ENCODE assay signal across 34 cellular contexts in genomic region chr14:100671906-100672305, GRCh38. TPM values are rescaled to one million over a fixed set of nuclear protein-coding genes. Genes with fewer than 3 reads are reported as not detected.
"Had no signal": no experiment of that assay in that cellular context is flagged by ENCODE, and none has a peak within 500 bp of the region (broad histone marks: within the 10 kb centered on the region; RNA-seq: fewer than 3 reads in every experiment).

No MANE protein-coding gene starts in this region.

- H3K9me3 Mint-ChIP-seq: activated B cell treated with CpG ODN at 0.5 μM for 24 hours; activated CD8-positive, alpha-beta T cell treated with anti-CD3 and anti-CD28 coated beads for 36 hours; activated T-cell treated with anti-CD3 and anti-CD28 coated beads, Interleukin-2, amount 50 U/mL, for 4 hours; activated T-helper 17 cell treated with anti-CD3 and anti-CD28 coated beads, Interleukin-2, amount 50 U/mL, for 72 hours; effector memory CD8-positive, alpha-beta T cell; T-helper 2 cell treated with Interferon-gamma antibody and Interleukin-4, amounts not matched to agents 5 μg/mL and 100 μg/mL, for 36 hours had no signal

- H3K27ac ChIP-seq: epithelial cell of prostate, esophagus squamous epithelium, gastroesophageal sphincter, WERI-Rb-1 had no signal

- H3K27ac Mint-ChIP-seq: activated B cell treated with CpG ODN at 0.5 μM for 24 hours; activated CD8-positive, alpha-beta T cell treated with anti-CD3 and anti-CD28 coated beads for 36 hours; activated naive CD8-positive, alpha-beta T cell; activated T-helper 17 cell treated with anti-CD3 and anti-CD28 coated beads, Interleukin-2, amount 50 U/mL, for 72 hours; effector memory CD8-positive, alpha-beta T cell; T-helper 17 cell; T-helper 2 cell treated with Interferon-gamma antibody and Interleukin-4, amounts not matched to agents 5 μg/mL and 100 μg/mL, for 36 hours had no signal

- H3K36me3 Mint-ChIP-seq: activated naive CD8-positive, alpha-beta T cell had no signal

- H3K4me3 ChIP-seq: esophagus squamous epithelium, gastroesophageal sphincter had no signal

- H3K36me3 ChIP-seq: esophagus squamous epithelium, gastroesophageal sphincter, WERI-Rb-1 had no signal

- DNase-seq: activated B cell treated with CpG ODN at 0.5 μM for 24 hours; activated CD4-positive, alpha-beta T cell treated with anti-CD3 and anti-CD28 coated beads for 48 hours; activated CD4-positive, alpha-beta T cell treated with anti-CD3 and anti-CD28 coated beads, Interleukin-2, amount 50 U/mL, for 1 hour; activated CD4-positive, alpha-beta T cell treated with anti-CD3 and anti-CD28 coated beads, Interleukin-2, amount 50 U/mL, for 48 hours; activated CD8-positive, alpha-beta memory T cell treated with anti-CD3 and anti-CD28 coated beads for 24 hours; activated CD8-positive, alpha-beta T cell treated with anti-CD3 and anti-CD28 coated beads for 36 hours; activated effector memory CD4-positive, alpha-beta T cell treated with Interleukin-2 at 50 U/mL for 16 hours; activated gamma-delta T cell treated with Interleukin-2 at 50 U/mL for 16 hours; activated naive CD4-positive, alpha-beta T cell treated with anti-CD3 and anti-CD28 coated beads, Interleukin-2, amount 50 U/mL, for 16 hours; activated naive CD4-positive, alpha-beta T cell treated with Interleukin-2 at 50 U/mL for 16 hours; activated T-cell treated with anti-CD3 and anti-CD28 coated beads, Interleukin-2, amount 50 U/mL, for 4 hours; amniotic stem cell; anterior cingulate cortex; caudate nucleus; cortex of kidney; dermis blood vessel endothelial cell; effector CD4-positive, alpha-beta T cell; effector memory CD8-positive, alpha-beta T cell; esophagus squamous epithelium; foreskin melanocyte; T-helper 1 cell; T-helper 17 cell; T1000; WERI-Rb-1 had no signal

- H3K4me1 Mint-ChIP-seq: activated B cell treated with CpG ODN at 0.5 μM for 24 hours had no signal

- H3K9me3 ChIP-seq: esophagus squamous epithelium, gastroesophageal sphincter had no signal

- ATAC-seq: activated CD4-positive, CD25-positive, alpha-beta regulatory T cell treated with anti-CD3 and anti-CD28 coated beads, Interleukin-2, amount 50 U/mL, for 24 hours; activated CD8-positive, alpha-beta T cell treated with anti-CD3 and anti-CD28 coated beads for 36 hours; activated T-cell treated with anti-CD3 and anti-CD28 coated beads, Interleukin-2, amount 50 U/mL, for 4 hours; activated T-helper 17 cell treated with anti-CD3 and anti-CD28 coated beads, Interleukin-2, amount 50 U/mL, for 72 hours; effector memory CD8-positive, alpha-beta T cell; gastroesophageal sphincter; T-helper 17 cell had no signal

- H3K4me3 Mint-ChIP-seq: activated B cell treated with CpG ODN at 0.5 μM for 24 hours; activated CD8-positive, alpha-beta T cell treated with anti-CD3 and anti-CD28 coated beads for 36 hours; activated naive CD8-positive, alpha-beta T cell; activated T-cell treated with anti-CD3 and anti-CD28 coated beads, Interleukin-2, amount 50 U/mL, for 4 hours; activated T-helper 17 cell treated with anti-CD3 and anti-CD28 coated beads, Interleukin-2, amount 50 U/mL, for 72 hours; effector memory CD8-positive, alpha-beta T cell; T-helper 17 cell; T-helper 2 cell treated with Interferon-gamma antibody and Interleukin-4, amounts not matched to agents 5 μg/mL and 100 μg/mL, for 36 hours had no signal

RNA-seq across cellular contexts. Expression of gene DLK1, which starts 54.8 kb away (rescaled TPM):
- total RNA-seq: activated B cell treated with CpG ODN at 0.5 μM for 24 hours; activated CD8-positive, alpha-beta T cell treated with anti-CD3 and anti-CD28 coated beads for 36 hours; activated T-helper 17 cell treated with anti-CD3 and anti-CD28 coated beads, Interleukin-2, amount 50 U/mL, for 72 hours; dermis blood vessel endothelial cell; endothelial cell of umbilical vein; esophagus squamous epithelium; fibroblast of lung; fibroblast of villous mesenchyme; gastroesophageal sphincter; glomerular endothelial cell had no signal
- polyA plus RNA-seq: endothelial cell of umbilical vein, fibroblast of lung had no signal
